ENCODE assay signal across 14 cellular contexts in the genomic region with DNA sequence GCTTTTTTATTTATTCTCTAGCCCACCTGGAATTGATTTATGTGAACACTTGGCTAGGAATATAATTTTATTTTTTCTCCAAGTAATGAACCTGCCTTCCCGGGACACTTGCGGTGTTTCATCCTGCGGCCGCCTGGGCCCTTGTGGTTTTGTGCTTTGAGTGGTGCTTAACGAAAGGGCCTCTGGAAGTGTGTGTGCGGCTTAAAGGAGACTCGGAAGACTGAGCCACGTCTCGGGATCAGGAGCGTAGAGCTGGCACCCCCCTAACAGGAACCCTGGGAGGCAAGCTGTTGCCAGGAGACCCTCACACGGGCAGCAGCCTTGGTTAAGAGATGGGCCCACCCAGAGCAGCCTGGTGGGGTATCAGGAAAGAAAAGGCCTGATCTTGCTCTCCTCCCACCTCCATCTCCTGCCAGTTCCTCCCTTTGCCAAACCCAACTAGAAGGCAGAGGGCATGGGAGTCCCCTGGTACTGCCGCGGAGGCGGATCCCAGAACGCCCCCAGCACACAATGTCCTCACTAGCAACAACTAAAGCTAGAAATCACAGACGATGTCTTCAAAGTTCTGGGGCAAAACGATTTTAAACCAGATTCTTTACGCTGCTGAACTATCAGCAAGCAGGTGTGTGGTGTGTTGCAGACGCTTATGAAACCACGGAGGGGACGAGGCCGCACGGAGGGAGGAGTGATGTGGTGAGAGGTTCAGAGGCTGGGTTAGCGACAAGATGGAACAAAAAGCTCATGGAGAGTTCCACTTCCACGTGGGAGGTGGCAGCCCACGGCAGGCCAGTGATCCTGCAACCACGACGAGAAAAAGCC.
DNase-seq lines count a peak whose midpoint lies in the region; ATAC-seq, FAIRE-seq and TF ChIP-seq lines count a peak whose summit lies in the region.
"Had no signal": no experiment of that assay in that cellular context is flagged by ENCODE, and none has a peak within 500 bp of the region (broad histone marks: within the 10 kb centered on the region; RNA-seq: fewer than 3 reads in every experiment).

No MANE protein-coding gene starts in this region.

- peaks cover 13% of the 10 kb centered on the region for H3K27me3 Mint-ChIP-seq in activated naive CD8-positive, alpha-beta T cell treated with anti-CD3 and anti-CD28 coated beads, Interleukin-2, amount 50 U/mL, for 24 hours
- H3K27me3 Mint-ChIP-seq in mesothelial cell of epicardium (ENCODE audit: low read depth) = peaks cover 1% of the 10 kb centered on the region

- H3K4me1 Mint-ChIP-seq in activated naive CD8-positive, alpha-beta T cell treated with anti-CD3 and anti-CD28 coated beads, Interleukin-2, amount 50 U/mL, for 24 hours = peaks cover 20% of the 10 kb centered on the region
- H3K4me1 Mint-ChIP-seq in mesothelial cell of epicardium = peaks cover 17% of the 10 kb centered on the region

- H3K79me2 ChIP-seq in HepG2 (ENCODE audit: insufficient read depth, low read length) = no peaks in the 10 kb centered on the region

- H3K4me3 ChIP-seq in right lobe of liver (no peak overlapping the region), HepG2 (replicated peaks in 1 of 3; ENCODE audit: insufficient read depth in 1 of 3, low read depth in 2 of 3, low read length in 3 of 3) (no peak overlapping the region), vagina (no peak overlapping the region)
- H3K4me3 ChIP-seq: body of pancreas, prostate gland, SJSA1 had no signal

- no TSS peak for BruUV-seq in HepG2 (replicated peaks; lab: Mats Ljungman, UMichigan)

- H3K9me3 ChIP-seq in right lobe of liver = no peaks in the 10 kb centered on the region
- H3K9me3 ChIP-seq in HepG2 (ENCODE audit: low read length) = no peaks in the 10 kb centered on the region
- H3K9me3 ChIP-seq in vagina = no peaks in the 10 kb centered on the region
- H3K9me3 ChIP-seq: body of pancreas, prostate gland, SJSA1 had no signal

- CTCF ChIA-PET in HepG2 (lab: Yijun Ruan, JAX; ENCODE audit: low intra/inter-chr PET ratio, low total read pairs) = no interaction called here

- TF ChIP-seq RAD21 in HepG2 (CRISPR knock-in tag; IDR thresholded peaks at IDR 0.05) = no peak

- in situ Hi-C loops in HepG2 (cut with HindIII; ENCODE audit: extremely low pct_ligation_motif_present, low pct_unique_long_range_greater_than_20kb) = no loop called here

- H3K27ac ChIP-seq in right lobe of liver (no peak overlapping the region), HepG2 (ENCODE audit: extremely low read length, insufficient read depth, low read length) (no peak overlapping the region), vagina (peak overlapping the region; percentile 44)
- H3K27ac ChIP-seq: prostate gland, SJSA1 had no signal

- TF ChIP-seq CTCF in right lobe of liver (IDR thresholded peaks at IDR 0.05) (no peak), HepG2 (CRISPR knock-in tag; IDR thresholded peaks at IDR 0.05) (no peak), mesothelial cell of epicardium (IDR thresholded peaks at IDR 0.05; ENCODE audit: unreplicated experiment) (no peak), vagina (IDR thresholded peaks at IDR 0.05) (no peak)

- H3K36me3 Mint-ChIP-seq in activated naive CD8-positive, alpha-beta T cell treated with anti-CD3 and anti-CD28 coated beads, Interleukin-2, amount 50 U/mL, for 24 hours (ENCODE audit: low read depth) = peaks cover 2% of the 10 kb centered on the region
- H3K36me3 Mint-ChIP-seq in mesothelial cell of epicardium = peaks cover 4% of the 10 kb centered on the region

- H2AFZ ChIP-seq in HepG2 (ENCODE audit: low read length) = no peak overlapping the region

- no peak overlapping the region for H3K4me2 ChIP-seq in HepG2 (ENCODE audit: low read depth, low read length)

- POLR2A ChIA-PET in HepG2 (lab: Yijun Ruan, JAX) = no interaction called here

- H3K9me3 Mint-ChIP-seq in activated naive CD8-positive, alpha-beta T cell treated with anti-CD3 and anti-CD28 coated beads, Interleukin-2, amount 50 U/mL, for 24 hours = no peaks in the 10 kb centered on the region
- peaks cover 8% of the 10 kb centered on the region for H3K9me3 Mint-ChIP-seq in mesothelial cell of epicardium

- DNase-seq in right lobe of liver (peak in 2 of 3 donors; percentile 35 to 39), HepG2 (ENCODE audit: low spot score) (no peak), mesothelial cell of epicardium (ENCODE audit: low spot score in 2 of 2, unreplicated experiment in 2 of 2) (peak in 1 of 2 experiments; percentile 5), vagina (ENCODE audit: extremely low spot score in 2 of 2) (no peak), CD1c-positive myeloid dendritic cell (ENCODE audit: extremely low spot score) (no peak)
- peak; percentile 55 for DNase-seq in activated naive CD8-positive, alpha-beta T cell treated with anti-CD3 and anti-CD28 coated beads, Interleukin-2, amount 50 U/mL, for 24 hours
- DNase-seq: effector memory CD4-positive, alpha-beta T cell had no signal

- no peak for FAIRE-seq in HepG2 (lab: Jason Lieb, UNC)
- FAIRE-seq: frontal cortex, TTC549 had no signal

- H4K20me1 ChIP-seq in HepG2 (ENCODE audit: insufficient read depth, low read length) = no peaks in the 10 kb centered on the region

- no peaks in the 10 kb centered on the region for H3K4me1 ChIP-seq in right lobe of liver
- peaks cover 11% of the 10 kb centered on the region for H3K4me1 ChIP-seq in HepG2 (ENCODE audit: insufficient read depth, low read length)
- peaks cover 34% of the 10 kb centered on the region for H3K4me1 ChIP-seq in vagina
- H3K4me1 ChIP-seq: prostate gland, SJSA1 had no signal

- no peak for TF ChIP-seq EP300 in HepG2 (IDR thresholded peaks at IDR 0.05; ENCODE audit: low read depth in 2 of 2, low read length in 2 of 2)
- TF ChIP-seq EP300 in HepG2 (CRISPR knock-in tag; IDR thresholded peaks at IDR 0.05; ENCODE audit: borderline replicate concordance) = no peak

- H3K9ac ChIP-seq in HepG2 (ENCODE audit: insufficient read depth, low read depth, low read length) = no peak overlapping the region

- no peak for TF ChIP-seq POLR2A in right lobe of liver (IDR thresholded peaks at IDR 0.05)
- no peak for TF ChIP-seq POLR2A in HepG2 (IDR thresholded peaks at IDR 0.05; ENCODE audit: insufficient read depth in 1 of 2, low read depth in 2 of 2, low read length in 2 of 2)
- TF ChIP-seq POLR2A in vagina (IDR thresholded peaks at IDR 0.05) = no peak

- intact Hi-C loops in right lobe of liver (cut with DNase I) = no loop called here
- intact Hi-C loops in HepG2 (cut with micrococcal nuclease; ENCODE audit: unreplicated experiment) = no loop called here
- intact Hi-C loops in vagina (cut with DNase I) = no loop called here

- no peak for ATAC-seq in right lobe of liver
- no peak for ATAC-seq in HepG2
- peak; percentile 75 for ATAC-seq in activated naive CD8-positive, alpha-beta T cell treated with anti-CD3 and anti-CD28 coated beads, Interleukin-2, amount 50 U/mL, for 24 hours
- no peak for ATAC-seq in GM21723 (IDR thresholded peaks at IDR 0.05; ENCODE audit: unreplicated experiment)
- no peak for ATAC-seq in HG02870 (IDR thresholded peaks at IDR 0.05; ENCODE audit: unreplicated experiment)

- 79% methylated on average over 20 of the region's 28 CpGs for WGBS in right lobe of liver (ENCODE audit: insufficient coverage, low coverage, low lambda C conversion rate, missing lambda C conversion rate)
- WGBS in HepG2 (ENCODE audit: low lambda C conversion rate) = 44% methylated on average over 26 of the region's 28 CpGs

- H3K36me3 ChIP-seq in right lobe of liver = no peaks in the 10 kb centered on the region
- no peaks in the 10 kb centered on the region for H3K36me3 ChIP-seq in HepG2 (replicated peaks in 1 of 2; ENCODE audit: control insufficient read depth in 1 of 2, insufficient read depth in 2 of 2, low read length in 2 of 2)
- no peaks in the 10 kb centered on the region for H3K36me3 ChIP-seq in vagina
- H3K36me3 ChIP-seq: prostate gland, SJSA1 had no signal

- H3K27me3 ChIP-seq in right lobe of liver (no peaks in the 10 kb centered on the region), HepG2 (ENCODE audit: control insufficient read depth in 1 of 2, insufficient read depth in 2 of 2, low read length in 2 of 2) (peaks cover 18 to 51% of the 10 kb centered on the region in 2 experiments; a peak in 4 of 5 replicates), vagina (no peaks in the 10 kb centered on the region)
- H3K27me3 ChIP-seq: body of pancreas, SJSA1 had no signal

- peak overlapping the region; percentile 16 for H3K4me3 Mint-ChIP-seq in activated naive CD8-positive, alpha-beta T cell treated with anti-CD3 and anti-CD28 coated beads, Interleukin-2, amount 50 U/mL, for 24 hours
- H3K4me3 Mint-ChIP-seq in mesothelial cell of epicardium = no peak overlapping the region

- peak overlapping the region; percentile 79 for H3K27ac Mint-ChIP-seq in activated naive CD8-positive, alpha-beta T cell treated with anti-CD3 and anti-CD28 coated beads, Interleukin-2, amount 50 U/mL, for 24 hours
- H3K27ac Mint-ChIP-seq in mesothelial cell of epicardium = peak overlapping the region; percentile 53

TF ChIP-seq in HepG2, 621 proteins besides CTCF, POLR2A, EP300 and RAD21 (continues in another document):
- no peak for TF ChIP-seq KMT2A (CRISPR knock-in tag; IDR thresholded peaks at IDR 0.05)
- TF ChIP-seq, protein P1, sequence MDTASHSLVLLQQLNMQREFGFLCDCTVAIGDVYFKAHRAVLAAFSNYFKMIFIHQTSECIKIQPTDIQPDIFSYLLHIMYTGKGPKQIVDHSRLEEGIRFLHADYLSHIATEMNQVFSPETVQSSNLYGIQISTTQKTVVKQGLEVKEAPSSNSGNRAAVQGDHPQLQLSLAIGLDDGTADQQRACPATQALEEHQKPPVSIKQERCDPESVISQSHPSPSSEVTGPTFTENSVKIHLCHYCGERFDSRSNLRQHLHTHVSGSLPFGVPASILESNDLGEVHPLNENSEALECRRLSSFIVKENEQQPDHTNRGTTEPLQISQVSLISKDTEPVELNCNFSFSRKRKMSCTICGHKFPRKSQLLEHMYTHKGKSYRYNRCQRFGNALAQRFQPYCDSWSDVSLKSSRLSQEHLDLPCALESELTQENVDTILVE (CRISPR knock-in tag; IDR thresholded peaks at IDR 0.05) = no peak
- TF ChIP-seq NR1H2 (CRISPR knock-in tag; IDR thresholded peaks at IDR 0.05; ENCODE audit: borderline replicate concordance, low read depth) = no peak
- no peak for TF ChIP-seq ZBTB42 (CRISPR knock-in tag; IDR thresholded peaks at IDR 0.05)
- TF ChIP-seq ATF7 (IDR thresholded peaks at IDR 0.05) = no peak
- no peak for TF ChIP-seq ATF7 (CRISPR knock-in tag; IDR thresholded peaks at IDR 0.05)
- no peak for TF ChIP-seq HDAC2 (CRISPR knock-in tag; IDR thresholded peaks at IDR 0.05)
- no peak for TF ChIP-seq MLLT10 (CRISPR knock-in tag; IDR thresholded peaks at IDR 0.05)
- no peak for TF ChIP-seq ZNF350 (CRISPR knock-in tag; IDR thresholded peaks at IDR 0.05; ENCODE audit: borderline replicate concordance, low read depth)
- TF ChIP-seq POLR2AphosphoS2 (IDR thresholded peaks at IDR 0.05; ENCODE audit: low read depth, low read length) = no peak
- no peak for TF ChIP-seq PHF21A (CRISPR knock-in tag; IDR thresholded peaks at IDR 0.05)
- no peak for TF ChIP-seq KAT7 (CRISPR knock-in tag; IDR thresholded peaks at IDR 0.05; ENCODE audit: borderline replicate concordance)
- TF ChIP-seq, protein P2, sequence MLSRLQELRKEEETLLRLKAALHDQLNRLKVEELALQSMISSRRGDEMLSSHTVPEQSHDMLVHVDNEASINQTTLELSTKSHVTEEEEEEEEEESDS (CRISPR knock-in tag; IDR thresholded peaks at IDR 0.05; ENCODE audit: borderline replicate concordance) = no peak

Comparison
In these comparisons a context has a peak if more than half of its experiments do, and no peak if none do; other contexts are left out.
1. DNase-seq: peak in right lobe of liver (2 of 3) and activated naive CD8-positive, alpha-beta T cell treated with anti-CD3 and anti-CD28 coated beads, Interleukin-2, amount 50 U/mL, for 24 hours (single experiment); none in HepG2 (single experiment), vagina (0 of 2) and CD1c-positive myeloid dendritic cell (single experiment).